In the genomic region with DNA sequence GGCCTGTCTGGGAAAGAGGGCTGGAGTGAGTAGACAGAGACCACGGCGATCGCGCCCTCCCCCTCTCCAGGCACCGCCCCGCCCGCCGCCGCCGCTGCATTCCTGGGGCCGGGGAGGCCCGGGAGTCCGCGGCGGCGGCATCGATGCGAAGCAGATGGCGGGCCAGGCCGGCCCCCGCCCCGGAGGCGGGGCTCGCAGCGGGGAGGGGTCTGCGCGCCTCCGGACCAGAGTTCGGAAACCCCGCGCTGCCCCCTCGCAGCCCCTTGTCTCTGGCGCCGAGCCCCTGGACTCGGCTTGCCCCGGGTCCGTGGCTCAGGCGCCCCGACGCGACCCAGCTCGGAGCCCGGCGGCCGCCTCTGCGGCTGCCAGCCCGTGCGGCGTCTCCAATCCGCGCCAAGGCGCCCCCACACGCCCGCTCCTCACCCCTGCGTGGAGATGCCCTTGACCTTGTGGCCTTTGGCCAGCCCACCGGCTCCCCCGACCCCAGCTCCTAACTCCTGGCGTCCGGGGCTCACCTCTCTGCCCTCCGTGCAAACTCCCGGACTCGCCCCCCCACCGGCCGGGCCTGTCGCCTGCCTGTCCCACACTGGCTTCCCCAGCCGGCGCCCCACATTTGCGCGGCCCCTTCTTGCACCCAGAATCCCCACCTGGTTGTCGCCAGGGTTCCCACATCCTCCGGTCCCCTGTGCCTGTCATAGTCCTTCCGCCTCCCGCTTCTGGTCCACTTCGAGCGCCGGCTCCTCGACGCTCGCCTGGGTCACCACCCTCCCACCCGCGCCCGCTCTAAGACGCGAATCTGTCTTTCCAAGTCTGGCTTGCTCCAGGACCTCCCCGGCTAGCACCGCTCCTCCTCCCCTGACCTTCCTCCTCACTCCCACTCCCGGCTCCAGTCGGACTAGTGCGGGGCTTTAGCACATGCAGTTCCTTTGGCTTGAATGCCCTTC, we compare ENCODE assay signal across 8 cellular contexts. TPM values are rescaled to one million over a fixed set of nuclear protein-coding genes. Genes with fewer than 3 reads are reported as not detected.
DNase-seq lines count a peak whose midpoint lies in the region; ATAC-seq and TF ChIP-seq lines count a peak whose summit lies in the region.

No MANE protein-coding gene starts in this region.

- H3K27ac ChIP-seq in foreskin keratinocyte: no peak overlapping the region

- H3K4me1 ChIP-seq in foreskin keratinocyte: peaks cover 3% of the 10 kb centered on the region

- H3K4me3 Mint-ChIP-seq in activated CD4-positive, alpha-beta T cell treated with anti-CD3 and anti-CD28 coated beads, Interleukin-2, amount 10 ng/mL, durations not matched to agents 7 days and 5 days: peak overlapping the region; percentile 43
- H3K4me3 Mint-ChIP-seq in activated CD4-positive, alpha-beta memory T cell treated with anti-CD3 and anti-CD28 coated beads for 36 hours: peak overlapping the region; percentile 30

- intact Hi-C loops in activated CD4-positive, alpha-beta memory T cell treated with anti-CD3 and anti-CD28 coated beads for 36 hours (cut with micrococcal nuclease): loop anchor here (2.0 kb wide), 1 partner anchor 18 kb away; no protein-coding TSS in a partner anchor
- intact Hi-C loops in left cardiac atrium (cut with DNase I): loop anchor here in 1 of 2 donors (10.0 kb wide), 1 partner anchor 58 kb away; a partner anchor contains a TSS

- peaks cover 13% of the 10 kb centered on the region for H3K4me1 Mint-ChIP-seq in activated CD4-positive, alpha-beta T cell treated with anti-CD3 and anti-CD28 coated beads, Interleukin-2, amount 10 ng/mL, durations not matched to agents 7 days and 5 days
- peaks cover 16% of the 10 kb centered on the region for H3K4me1 Mint-ChIP-seq in activated CD4-positive, alpha-beta memory T cell treated with anti-CD3 and anti-CD28 coated beads for 36 hours (ENCODE audit: low read depth)

- peaks cover 74% of the 10 kb centered on the region for H3K27me3 ChIP-seq in foreskin keratinocyte

- H3K27ac Mint-ChIP-seq in activated CD4-positive, alpha-beta T cell treated with anti-CD3 and anti-CD28 coated beads, Interleukin-2, amount 10 ng/mL, durations not matched to agents 7 days and 5 days: no peak overlapping the region
- no peak overlapping the region for H3K27ac Mint-ChIP-seq in activated CD4-positive, alpha-beta memory T cell treated with anti-CD3 and anti-CD28 coated beads for 36 hours

- no peak for DNase-seq in activated CD4-positive, alpha-beta T cell treated with anti-CD3 and anti-CD28 coated beads, Interleukin-2, amount 10 ng/mL, durations not matched to agents 7 days and 5 days
- no peak for DNase-seq in activated CD4-positive, alpha-beta T cell treated with anti-CD3 and anti-CD28 coated beads, Interleukin-2, amount 50 U/mL, for 1 hour
- no peak for DNase-seq in activated CD4-positive, alpha-beta memory T cell treated with anti-CD3 and anti-CD28 coated beads for 36 hours
- DNase-seq in left cardiac atrium: peak; percentile 50
- peak; percentile 63 for DNase-seq in retina
- no peak for DNase-seq in foreskin keratinocyte

- no peaks in the 10 kb centered on the region for H3K36me3 Mint-ChIP-seq in activated CD4-positive, alpha-beta T cell treated with anti-CD3 and anti-CD28 coated beads, Interleukin-2, amount 10 ng/mL, durations not matched to agents 7 days and 5 days (ENCODE audit: low read depth)
- no peaks in the 10 kb centered on the region for H3K36me3 Mint-ChIP-seq in activated CD4-positive, alpha-beta memory T cell treated with anti-CD3 and anti-CD28 coated beads for 36 hours

- CTCF ChIA-PET in activated CD4-positive, alpha-beta T cell treated with anti-CD3 and anti-CD28 coated beads, Interleukin-2, amount 10 ng/mL, durations not matched to agents 7 days and 5 days (lab: Charles Lee): interaction anchor here (1.2 kb wide), 1 partner anchor 20 kb away, joined by 6 read pairs; no protein-coding TSS in a partner anchor
- CTCF ChIA-PET in activated CD4-positive, alpha-beta memory T cell treated with anti-CD3 and anti-CD28 coated beads for 36 hours (lab: Charles Lee): no interaction called here

- ATAC-seq in left cardiac atrium (peak; percentile 29 to 59), HG02970 (IDR thresholded peaks at IDR 0.05; ENCODE audit: low FRiP score, unreplicated experiment) (no peak), foreskin keratinocyte (no peak), GM18867 (IDR thresholded peaks at IDR 0.05; ENCODE audit: unreplicated experiment) (no peak)

- peaks cover 64% of the 10 kb centered on the region for H3K27me3 Mint-ChIP-seq in activated CD4-positive, alpha-beta T cell treated with anti-CD3 and anti-CD28 coated beads, Interleukin-2, amount 10 ng/mL, durations not matched to agents 7 days and 5 days
- H3K27me3 Mint-ChIP-seq in activated CD4-positive, alpha-beta memory T cell treated with anti-CD3 and anti-CD28 coated beads for 36 hours: peaks cover 44% of the 10 kb centered on the region

- no peak for TF ChIP-seq CTCF in foreskin keratinocyte (conservative IDR thresholded peaks at IDR 0.05)

- H3K9me3 Mint-ChIP-seq in activated CD4-positive, alpha-beta T cell treated with anti-CD3 and anti-CD28 coated beads, Interleukin-2, amount 10 ng/mL, durations not matched to agents 7 days and 5 days: no peaks in the 10 kb centered on the region
- no peaks in the 10 kb centered on the region for H3K9me3 Mint-ChIP-seq in activated CD4-positive, alpha-beta memory T cell treated with anti-CD3 and anti-CD28 coated beads for 36 hours

- POLR2A ChIA-PET in activated CD4-positive, alpha-beta T cell treated with anti-CD3 and anti-CD28 coated beads, Interleukin-2, amount 10 ng/mL, durations not matched to agents 7 days and 5 days (lab: Charles Lee): no interaction called here
- POLR2A ChIA-PET in activated CD4-positive, alpha-beta memory T cell treated with anti-CD3 and anti-CD28 coated beads for 36 hours (lab: Charles Lee): no interaction called here

RNA-seq across cellular contexts. Expression of a gene that starts 1.0 kb away (rescaled TPM):
- 1 to 10 TPM; 1.1 to 1.2 TPM for total RNA-seq in activated CD4-positive, alpha-beta T cell treated with anti-CD3 and anti-CD28 coated beads, Interleukin-2, amount 10 ng/mL, durations not matched to agents 7 days and 5 days
- total RNA-seq in activated CD4-positive, alpha-beta memory T cell treated with anti-CD3 and anti-CD28 coated beads for 36 hours: under 1 TPM; 0.43 to 0.70 TPM
- total RNA-seq in left cardiac atrium: 1 to 10 TPM; 3.2 to 8.3 TPM
- 0.14 and 0.24 TPM in 2 replicates for total RNA-seq in foreskin keratinocyte
- 0.17 and 0.25 TPM in 2 replicates for polyA plus RNA-seq in foreskin keratinocyte

RNA-seq across cellular contexts. Expression of a gene that starts 42.6 kb away (rescaled TPM):
- total RNA-seq in activated CD4-positive, alpha-beta T cell treated with anti-CD3 and anti-CD28 coated beads, Interleukin-2, amount 10 ng/mL, durations not matched to agents 7 days and 5 days: 10 to 100 TPM in 1 of 2 experiments, 1 to 10 TPM in 1; 8.6 to 11.1 TPM
- 1 to 10 TPM; 6.8 to 9.0 TPM for total RNA-seq in activated CD4-positive, alpha-beta memory T cell treated with anti-CD3 and anti-CD28 coated beads for 36 hours
- total RNA-seq in left cardiac atrium (1 to 10 TPM; 3.9 to 6.5 TPM), foreskin keratinocyte (9.2 and 10.7 TPM in 2 replicates)
- 5.8 and 7.0 TPM in 2 replicates for polyA plus RNA-seq in foreskin keratinocyte

RNA-seq across cellular contexts. Expression of a gene that starts 59.0 kb away (rescaled TPM):
- 10 to 100 TPM; 38.7 to 40.1 TPM for total RNA-seq in activated CD4-positive, alpha-beta T cell treated with anti-CD3 and anti-CD28 coated beads, Interleukin-2, amount 10 ng/mL, durations not matched to agents 7 days and 5 days
- total RNA-seq in activated CD4-positive, alpha-beta memory T cell treated with anti-CD3 and anti-CD28 coated beads for 36 hours: 10 to 100 TPM; 23.3 to 25.5 TPM
- total RNA-seq in left cardiac atrium (10 to 100 TPM; 18.7 to 19.6 TPM), foreskin keratinocyte (12.4 and 14.3 TPM in 2 replicates)
- polyA plus RNA-seq in foreskin keratinocyte: 10.7 and 12.5 TPM in 2 replicates

Comparison
In these comparisons a context has a peak if more than half of its experiments do, and no peak if none do; other contexts are left out.
1. DNase-seq: peak in left cardiac atrium (single experiment) and retina (single experiment); none in activated CD4-positive, alpha-beta T cell treated with anti-CD3 and anti-CD28 coated beads, Interleukin-2, amount 10 ng/mL, durations not matched to agents 7 days and 5 days (single experiment), activated CD4-positive, alpha-beta T cell treated with anti-CD3 and anti-CD28 coated beads, Interleukin-2, amount 50 U/mL, for 1 hour (single experiment), activated CD4-positive, alpha-beta memory T cell treated with anti-CD3 and anti-CD28 coated beads for 36 hours (single experiment) and foreskin keratinocyte (0 of 2).
2. ATAC-seq: peak in left cardiac atrium (2 of 2); none in HG02970 (single experiment), foreskin keratinocyte (single experiment) and GM18867 (single experiment).